Comparison of ENCODE assay signal across 33 cellular contexts in the genomic region with DNA sequence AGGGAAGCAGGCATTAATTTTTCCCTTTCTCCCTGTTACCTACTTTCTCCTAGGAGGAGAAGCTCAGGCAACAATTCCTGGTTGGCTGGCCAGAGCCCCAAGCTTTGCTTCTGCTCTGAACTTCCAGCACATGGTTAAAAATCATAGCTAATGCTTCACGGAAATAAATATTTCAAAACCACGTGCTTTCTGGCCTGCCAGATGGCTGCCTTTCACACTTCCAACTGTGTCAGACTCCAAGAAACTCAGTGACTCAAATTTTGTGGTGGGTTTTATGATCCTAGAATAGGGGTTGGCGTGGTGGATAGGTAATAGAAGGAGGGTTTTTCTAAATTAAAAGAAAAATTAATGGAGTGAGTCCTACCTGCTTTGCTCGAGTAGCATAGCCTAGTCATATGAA. TPM values are rescaled to one million over a fixed set of nuclear protein-coding genes. Genes with fewer than 3 reads are reported as not detected.
DNase-seq lines count a peak whose midpoint lies in the region; ATAC-seq, FAIRE-seq and TF ChIP-seq lines count a peak whose summit lies in the region.
"Had no signal": no experiment of that assay in that cellular context is flagged by ENCODE, and none has a peak within 500 bp of the region (broad histone marks: within the 10 kb centered on the region; RNA-seq: fewer than 3 reads in every experiment).

No MANE protein-coding gene starts in this region.

- TF ChIP-seq POLR2A in HepG2 (IDR thresholded peaks at IDR 0.05; ENCODE audit: insufficient read depth in 1 of 2, low read depth in 2 of 2, low read length in 2 of 2) (no peak), right lobe of liver (IDR thresholded peaks at IDR 0.05) (no peak)

- TF ChIP-seq RAD21 in HepG2 (CRISPR knock-in tag; IDR thresholded peaks at IDR 0.05): no peak

- no peaks in the 10 kb centered on the region for H3K79me2 ChIP-seq in HepG2 (ENCODE audit: insufficient read depth, low read length)

- no peak overlapping the region for H3K9ac ChIP-seq in HepG2 (ENCODE audit: insufficient read depth, low read depth, low read length)

- no TSS peak for BruUV-seq in HepG2 (replicated peaks; lab: Mats Ljungman, UMichigan)

- H3K4me1 ChIP-seq in HepG2 (ENCODE audit: insufficient read depth, low read length): peaks cover 7% of the 10 kb centered on the region; the same call in 1 of the 2 replicates
- peaks cover 0 to 16% (median 0%) of the 10 kb centered on the region in 4 donors for H3K4me1 ChIP-seq in right lobe of liver
- H3K4me1 ChIP-seq: A549 had no signal

- FAIRE-seq in HepG2 (lab: Jason Lieb, UNC): no peak
- no peak for FAIRE-seq in urothelium cell line (lab: Jason Lieb, UNC)
- FAIRE-seq: A549, TTC549 had no signal

- no peak overlapping the region for H3K4me3 ChIP-seq in HepG2 (replicated peaks in 1 of 3; ENCODE audit: insufficient read depth in 1 of 3, low read depth in 2 of 3, low read length in 3 of 3)
- H3K4me3 ChIP-seq in right lobe of liver: no peak overlapping the region
- H3K4me3 ChIP-seq: A549, cardiac muscle cell, heart left ventricle, ovary, testis, vagina had no signal

- H3K27me3 ChIP-seq in HepG2 (ENCODE audit: control insufficient read depth in 1 of 2, insufficient read depth in 2 of 2, low read length in 2 of 2) (peaks cover 0 to 40% of the 10 kb centered on the region in 2 experiments; a peak in 3 of 5 replicates), right lobe of liver (no peaks in the 10 kb centered on the region)
- H3K27me3 ChIP-seq: cardiac muscle cell, ovary, testis, vagina had no signal

- H2AFZ ChIP-seq in HepG2 (ENCODE audit: low read length): no peak overlapping the region

- no peak for DNase-seq in HepG2 (ENCODE audit: low spot score)
- DNase-seq in right lobe of liver: no peak
- peak; percentile 50 for DNase-seq in cerebellum (ENCODE audit: low spot score)
- DNase-seq in left kidney (ENCODE audit: low read depth, low spot score): peak; percentile 55
- DNase-seq in NCI-H2081 treated with DMSO at 0.1 percent for 48 hours (lab: John Stamatoyannopoulos, UW): no peak
- DNase-seq in HuH-7.5 (ENCODE audit: low spot score): no peak
- no peak for DNase-seq in urothelium cell line (ENCODE audit: low spot score)
- DNase-seq: activated CD8-positive, alpha-beta memory T cell treated with anti-CD3 and anti-CD28 coated beads, Interleukin-2, amount 10 ng/mL, durations not matched to agents 7 days and 5 days; activated gamma-delta T cell; activated naive CD8-positive, alpha-beta T cell treated with anti-CD3 and anti-CD28 coated beads for 36 hours; activated T-cell treated with anti-CD3 and anti-CD28 coated beads, Interleukin-2, amount 50 U/mL, for 4 hours; AML-193; CD4-positive, CD25-positive, alpha-beta regulatory T cell; endodermal cell; foreskin fibroblast; heart left ventricle; IMR-90; left colon; NCI-H1048; NCI-H526; ovary; retina; stimulated activated CD4-positive, alpha-beta T cell treated with anti-CD3 and anti-CD28 coated beads, Interleukin-1b, Interleukin-23, amount 100 ng/mL, for 48 hours; stimulated activated naive CD4-positive, alpha-beta T cell treated with Interleukin-2 at 50 U/mL for 16 hours; testis had no signal

- H4K20me1 ChIP-seq in HepG2 (ENCODE audit: insufficient read depth, low read length): no peaks in the 10 kb centered on the region

- H3K9me3 ChIP-seq in HepG2 (ENCODE audit: low read length): no peaks in the 10 kb centered on the region
- H3K9me3 ChIP-seq in right lobe of liver: no peaks in the 10 kb centered on the region
- H3K9me3 ChIP-seq: A549, heart left ventricle, ovary, testis, vagina had no signal

- H3K27ac ChIP-seq in HepG2 (ENCODE audit: extremely low read length, insufficient read depth, low read length): no peak overlapping the region
- no peak overlapping the region for H3K27ac ChIP-seq in right lobe of liver
- H3K27ac ChIP-seq: A549, cardiac muscle cell, heart left ventricle, ovary, testis, vagina had no signal

- POLR2A ChIA-PET in HepG2 (lab: Yijun Ruan, JAX): no interaction called here

- H3K36me3 ChIP-seq in HepG2 (replicated peaks in 1 of 2; ENCODE audit: control insufficient read depth in 1 of 2, insufficient read depth in 2 of 2, low read length in 2 of 2) (no peaks in the 10 kb centered on the region), right lobe of liver (no peaks in the 10 kb centered on the region)
- H3K36me3 ChIP-seq: cardiac muscle cell, heart left ventricle, ovary, vagina had no signal

- 3% methylated on average over 4 of the region's 4 CpGs for WGBS in HepG2 (ENCODE audit: low lambda C conversion rate)
- WGBS in right lobe of liver (ENCODE audit: insufficient coverage, low coverage, low lambda C conversion rate, missing lambda C conversion rate): 55% methylated on average over 4 of the region's 4 CpGs

- intact Hi-C loops in HepG2 (cut with micrococcal nuclease; ENCODE audit: unreplicated experiment) (no loop called here), right lobe of liver (cut with DNase I) (no loop called here)

- no peak overlapping the region for H3K4me2 ChIP-seq in HepG2 (ENCODE audit: low read depth, low read length)
- H3K4me2 ChIP-seq: A549 had no signal

- CTCF ChIA-PET in HepG2 (lab: Yijun Ruan, JAX; ENCODE audit: low intra/inter-chr PET ratio, low total read pairs): no interaction called here

- TF ChIP-seq EP300 in HepG2 (IDR thresholded peaks at IDR 0.05; ENCODE audit: low read depth in 2 of 2, low read length in 2 of 2) (no peak), HepG2 (CRISPR knock-in tag; IDR thresholded peaks at IDR 0.05; ENCODE audit: borderline replicate concordance) (no peak)

- ATAC-seq in HepG2: no peak
- no peak for ATAC-seq in right lobe of liver
- ATAC-seq in GM21825 (IDR thresholded peaks at IDR 0.05; ENCODE audit: unreplicated experiment): no peak
- ATAC-seq: A549; activated CD8-positive, alpha-beta memory T cell treated with anti-CD3 and anti-CD28 coated beads, Interleukin-2, amount 10 ng/mL, durations not matched to agents 7 days and 5 days; activated T-cell treated with anti-CD3 and anti-CD28 coated beads, Interleukin-2, amount 50 U/mL, for 4 hours; HCT116; left colon; Right ventricle myocardium inferior; SK-N-SH treated with all-trans-retinoic acid at 6 μM for 48 hours had no signal

- TF ChIP-seq CTCF in HepG2 (CRISPR knock-in tag; IDR thresholded peaks at IDR 0.05): no peak
- no peak for TF ChIP-seq CTCF in right lobe of liver (IDR thresholded peaks at IDR 0.05)

- in situ Hi-C loops in HepG2 (cut with HindIII; ENCODE audit: extremely low pct_ligation_motif_present, low pct_unique_long_range_greater_than_20kb): no loop called here

TF ChIP-seq in HepG2, 621 proteins besides CTCF, POLR2A, EP300 and RAD21 (continues in another document):
- no peak for TF ChIP-seq ZKSCAN5 (CRISPR knock-in tag; IDR thresholded peaks at IDR 0.05)
- TF ChIP-seq, protein P1, sequence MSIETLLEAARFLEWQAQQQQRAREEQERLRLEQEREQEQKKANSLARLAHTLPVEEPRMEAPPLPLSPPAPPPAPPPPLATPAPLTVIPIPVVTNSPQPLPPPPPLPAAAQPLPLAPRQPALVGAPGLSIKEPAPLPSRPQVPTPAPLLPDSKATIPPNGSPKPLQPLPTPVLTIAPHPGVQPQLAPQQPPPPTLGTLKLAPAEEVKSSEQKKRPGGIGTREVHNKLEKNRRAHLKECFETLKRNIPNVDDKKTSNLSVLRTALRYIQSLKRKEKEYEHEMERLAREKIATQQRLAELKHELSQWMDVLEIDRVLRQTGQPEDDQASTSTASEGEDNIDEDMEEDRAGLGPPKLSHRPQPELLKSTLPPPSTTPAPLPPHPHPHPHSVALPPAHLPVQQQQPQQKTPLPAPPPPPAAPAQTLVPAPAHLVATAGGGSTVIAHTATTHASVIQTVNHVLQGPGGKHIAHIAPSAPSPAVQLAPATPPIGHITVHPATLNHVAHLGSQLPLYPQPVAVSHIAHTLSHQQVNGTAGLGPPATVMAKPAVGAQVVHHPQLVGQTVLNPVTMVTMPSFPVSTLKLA (IDR thresholded peaks at IDR 0.05): peak; percentile 89

RNA-seq across cellular contexts. Expression of a gene that starts 58.5 kb away (rescaled TPM):
- total RNA-seq in HepG2 (2016; rRNA removed; fragmentation: Illumina TruSeq; extraction: Trizol): 48.6 and 84.4 TPM in 2 replicates
- total RNA-seq in HepG2 (2016; cell fraction: cytosol; rRNA removed; fragmentation: Illumina TruSeq; extraction: Trizol; ENCODE audit: low read depth): 9.4 and 11.7 TPM in 2 replicates
- 49.0 and 80.4 TPM in 2 replicates for total RNA-seq in HepG2 (2016; cell fraction: insoluble cytoplasmic fraction; rRNA removed; fragmentation: Illumina TruSeq; extraction: Trizol)
- 18.2 and 23.9 TPM in 2 replicates for total RNA-seq in HepG2 (2016; cell fraction: membrane; rRNA removed; fragmentation: Illumina TruSeq; extraction: Trizol)
- 88.0 and 105 TPM in 2 replicates for total RNA-seq in HepG2 (2016; cell fraction: nucleus; rRNA removed; fragmentation: Illumina TruSeq; extraction: Trizol)
- 155 and 186 TPM in 2 replicates for polyA plus RNA-seq in HepG2 (2011; rRNA removed)
- 29.9 and 67.8 TPM in 2 replicates for polyA plus RNA-seq in HepG2 (2011; cell fraction: cytosol; rRNA removed)
- polyA plus RNA-seq in HepG2 (2011; cell fraction: nucleus; rRNA removed): 12.9 and 36.4 TPM in 2 replicates
- polyA plus RNA-seq in HepG2 (2012): 147 and 186 TPM in 2 replicates
- 8.7 and 9.0 TPM in 2 replicates for polyA plus RNA-seq in HepG2 (2016; cell fraction: cytosol; fragmentation: Illumina TruSeq; extraction: Trizol; ENCODE audit: low read depth)
- 58.1 and 58.6 TPM in 2 replicates for polyA plus RNA-seq in HepG2 (2016; cell fraction: insoluble cytoplasmic fraction; fragmentation: Illumina TruSeq; extraction: Trizol; ENCODE audit: low read depth)
- polyA plus RNA-seq in HepG2 (2016; cell fraction: membrane; fragmentation: Illumina TruSeq; extraction: Trizol; ENCODE audit: low read depth): 16.3 and 18.5 TPM in 2 replicates
- 135 and 141 TPM in 2 replicates for polyA plus RNA-seq in HepG2 (2016; cell fraction: nucleus; fragmentation: Illumina TruSeq; extraction: Trizol; ENCODE audit: insufficient read depth, low read depth)
- 28.6 and 108 TPM in 2 replicates for polyA minus RNA-seq in HepG2 (2011; rRNA and poly(A)+ RNA removed; ENCODE audit: low replicate concordance)
- polyA minus RNA-seq in HepG2 (2011; cell fraction: cytosol; rRNA and poly(A)+ RNA removed): 100 and 145 TPM in 2 replicates
- polyA minus RNA-seq in HepG2 (2011; cell fraction: nucleus; rRNA and poly(A)+ RNA removed): 50.2 and 78.9 TPM in 2 replicates
- 100 to 1,000 TPM in 2 of 6 experiments, 10 to 100 TPM in 4; 58.9 to 126 (median 82.1) TPM for total RNA-seq in right lobe of liver
- total RNA-seq in cerebellum: 110 TPM

Comparison
In these comparisons a context has a peak if more than half of its experiments do, and no peak if none do; other contexts are left out.
1. DNase-seq: peak in cerebellum (single experiment) and left kidney (single experiment); none in HepG2 (single experiment), right lobe of liver (0 of 3), NCI-H2081 treated with DMSO at 0.1 percent for 48 hours (single experiment), HuH-7.5 (single experiment) and urothelium cell line (single experiment).